In the genomic region with DNA sequence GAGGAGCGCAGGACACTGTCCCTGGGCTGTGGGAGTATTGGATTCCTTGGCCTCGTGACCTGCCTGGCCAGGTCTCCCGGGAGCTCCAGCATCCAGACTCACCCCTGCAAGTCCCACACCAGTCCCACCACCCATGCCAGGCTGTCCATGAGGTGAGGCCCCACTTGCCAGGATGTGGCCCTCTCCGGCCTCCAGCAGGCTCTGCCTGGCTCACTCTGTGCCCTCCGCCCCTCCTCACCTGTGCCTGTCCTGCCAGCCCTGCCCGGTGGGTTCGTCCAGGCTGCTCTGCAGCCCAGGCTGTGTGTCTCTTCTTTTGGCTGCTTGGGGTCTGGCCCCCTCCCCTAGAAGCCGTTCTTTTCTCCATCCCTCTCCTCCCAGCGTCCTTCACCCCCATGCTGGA, we compare ENCODE assay signal across 25 cellular contexts.
"Had no signal": no experiment of that assay in that cellular context is flagged by ENCODE, and none has a peak within 500 bp of the region (broad histone marks: within the 10 kb centered on the region; RNA-seq: fewer than 3 reads in every experiment).

No MANE protein-coding gene starts in this region.

- DNase-seq: naive B cell; naive thymus-derived CD8-positive, alpha-beta T cell; nephron progenitor cell; occipital lobe; psoas muscle; right cardiac atrium; sigmoid colon; small intestine; stimulated activated CD4-positive, alpha-beta T cell treated with anti-CD3 and anti-CD28 coated beads, Interleukin-15, amount 100 ng/mL, for 24 hours; stimulated activated CD4-positive, alpha-beta T cell treated with anti-CD3 and anti-CD28 coated beads, Interleukin-2, amount 100 ng/mL, for 24 hours; stimulated activated CD4-positive, alpha-beta T cell treated with anti-CD3 and anti-CD28 coated beads, Interleukin-2, amount 100 ng/mL, for 48 hours; stimulated activated CD4-positive, alpha-beta T cell treated with anti-CD3 and anti-CD28 coated beads, Interleukin-4, amount 100 ng/mL, for 24 hours; stimulated activated naive CD4-positive, alpha-beta T cell; substantia nigra; testis; tibial artery; transverse colon; uterus had no signal

- ATAC-seq: naive thymus-derived CD8-positive, alpha-beta T cell; pancreas; psoas muscle; right cardiac atrium; right lobe of liver; stimulated activated memory B cell treated with anti-CD40 and anti-IgM and Interleukin-4, amounts not matched to agents 10 μg/mL and 1 μg/mL and 100 μg/mL, for 72 hours had no signal

- H3K27me3 Mint-ChIP-seq: natural killer cell treated with Interleukin-12 subunit alpha and Interleukin-12 subunit beta and Interleukin-15 and Interleukin-18, amount 100 ng/mL, for 72 hours; stimulated activated memory B cell treated with anti-CD40 and anti-IgM and Interleukin-4, amounts not matched to agents 10 μg/mL and 1 μg/mL and 100 μg/mL, for 72 hours; stimulated activated naive CD8-positive, alpha-beta T cell treated with anti-CD3 and anti-CD28 coated beads, Interleukin-15, Interleukin-2, amounts not matched to agents 100 ng/mL and 50 ng/mL, for 24 hours had no signal

- H3K36me3 Mint-ChIP-seq: naive B cell; naive thymus-derived CD8-positive, alpha-beta T cell; natural killer cell treated with Interleukin-12 subunit alpha and Interleukin-12 subunit beta and Interleukin-15 and Interleukin-18, amount 100 ng/mL, for 72 hours; stimulated activated memory B cell treated with anti-CD40 and anti-IgM and Interleukin-4, amounts not matched to agents 10 μg/mL and 1 μg/mL and 100 μg/mL, for 72 hours had no signal

- H3K9me3 Mint-ChIP-seq: natural killer cell treated with Interleukin-12 subunit alpha and Interleukin-12 subunit beta and Interleukin-15 and Interleukin-18, amount 100 ng/mL, for 72 hours; nephron progenitor cell; neural crest cell; stimulated activated memory B cell treated with anti-CD40 and anti-IgM and Interleukin-4, amounts not matched to agents 10 μg/mL and 1 μg/mL and 100 μg/mL, for 72 hours; stimulated activated naive CD8-positive, alpha-beta T cell treated with anti-CD3 and anti-CD28 coated beads, Interleukin-15, Interleukin-2, amounts not matched to agents 100 ng/mL and 50 ng/mL, for 24 hours had no signal

- H3K4me3 Mint-ChIP-seq: naive B cell; naive thymus-derived CD8-positive, alpha-beta T cell; natural killer cell treated with Interleukin-12 subunit alpha and Interleukin-12 subunit beta and Interleukin-15 and Interleukin-18, amount 100 ng/mL, for 72 hours; nephron progenitor cell; neural crest cell; stimulated activated memory B cell treated with anti-CD40 and anti-IgM and Interleukin-4, amounts not matched to agents 10 μg/mL and 1 μg/mL and 100 μg/mL, for 72 hours; stimulated activated naive CD8-positive, alpha-beta T cell treated with anti-CD3 and anti-CD28 coated beads, Interleukin-15, Interleukin-2, amounts not matched to agents 100 ng/mL and 50 ng/mL, for 24 hours had no signal

- H3K27ac Mint-ChIP-seq: naive B cell; natural killer cell treated with Interleukin-12 subunit alpha and Interleukin-12 subunit beta and Interleukin-15 and Interleukin-18, amount 100 ng/mL, for 72 hours; nephron progenitor cell; progenitor cell of endocrine pancreas; stimulated activated memory B cell treated with anti-CD40 and anti-IgM and Interleukin-4, amounts not matched to agents 10 μg/mL and 1 μg/mL and 100 μg/mL, for 72 hours; stimulated activated naive CD8-positive, alpha-beta T cell treated with anti-CD3 and anti-CD28 coated beads, Interleukin-15, Interleukin-2, amounts not matched to agents 100 ng/mL and 50 ng/mL, for 24 hours had no signal

- H3K4me1 Mint-ChIP-seq: naive B cell; neural crest cell; stimulated activated memory B cell treated with anti-CD40 and anti-IgM and Interleukin-4, amounts not matched to agents 10 μg/mL and 1 μg/mL and 100 μg/mL, for 72 hours had no signal
